8 cellular contexts compared by ENCODE assay signal in genomic region chr17:62704381-62704971, GRCh38.
DNase-seq lines count a peak whose midpoint lies in the region; ATAC-seq lines count a peak whose summit lies in the region.

No MANE protein-coding gene starts in this region.

- H3K4me1 ChIP-seq in skeletal muscle tissue (ENCODE audit: control insufficient read depth in 3 of 3, insufficient read depth in 3 of 3, low read length in 3 of 3): peaks cover 4 to 16% (median 12%) of the 10 kb centered on the region in 3 donors

- H3K9me3 ChIP-seq in skeletal muscle tissue (ENCODE audit: control insufficient read depth in 3 of 3, low read length in 3 of 3): peaks cover 0 to 2% (median 0%) of the 10 kb centered on the region in 3 donors

- ATAC-seq in GM21526 (IDR thresholded peaks at IDR 0.05; ENCODE audit: low FRiP score, unreplicated experiment) (no peak), HG03135 (IDR thresholded peaks at IDR 0.05; ENCODE audit: unreplicated experiment) (no peak)

- H3K9ac ChIP-seq in skeletal muscle tissue (ENCODE audit: low read depth in 1 of 3, low read length in 3 of 3): peak overlapping the region in 2 of 3 donors; percentile 14 to 40

- H3K27ac ChIP-seq in skeletal muscle tissue (ENCODE audit: low read depth, low read length): peak overlapping the region; percentile 8

- no peaks in the 10 kb centered on the region for H3K36me3 ChIP-seq in skeletal muscle tissue (ENCODE audit: control insufficient read depth in 3 of 3, insufficient read depth in 3 of 3, low read length in 3 of 3)

- peak; percentile 61 for DNase-seq in ELF-1 (ENCODE audit: low read depth, low spot score)
- DNase-seq in LoVo (ENCODE audit: low spot score): peak; percentile 22
- DNase-seq in astrocyte of the hippocampus (ENCODE audit: low read depth, low spot score): peak; percentile 79
- peak; percentile 49 for DNase-seq in iPS-NIHi11 (ENCODE audit: low spot score)
- no peak for DNase-seq in cerebellar cortex (ENCODE audit: low spot score)

- peak overlapping the region; percentile 22 to 60 (median 43) for H3K4me3 ChIP-seq in skeletal muscle tissue (ENCODE audit: low read length in 3 of 3)

- H3K27me3 ChIP-seq in skeletal muscle tissue (ENCODE audit: control insufficient read depth in 3 of 3, insufficient read depth in 3 of 3, low read length in 3 of 3): peaks cover 3 to 30% (median 14%) of the 10 kb centered on the region in 3 donors
